In genomic region chr3:196976891-196977420, GRCh38 we compare ENCODE assay signal across 22 cellular contexts. TPM values are rescaled to one million over a fixed set of nuclear protein-coding genes. Genes with fewer than 3 reads are reported as not detected.
DNase-seq lines count a peak whose midpoint lies in the region; TF ChIP-seq lines count a peak whose summit lies in the region.
"Had no signal": no experiment of that assay in that cellular context is flagged by ENCODE, and none has a peak within 500 bp of the region (broad histone marks: within the 10 kb centered on the region; RNA-seq: fewer than 3 reads in every experiment).

No MANE protein-coding gene starts in this region.

- peaks cover 9% of the 10 kb centered on the region for H3K4me1 Mint-ChIP-seq in activated naive CD4-positive, alpha-beta T cell treated with anti-CD3 and anti-CD28 coated beads, Interleukin-2, amount 10 ng/mL, durations not matched to agents 7 days and 5 days

- H3K27ac ChIP-seq in osteoblast (ENCODE audit: low read depth, low read length), result no peak overlapping the region
- H3K27ac ChIP-seq in coronary artery, result no peak overlapping the region
- H3K27ac ChIP-seq in brain microvascular endothelial cell, result no peak overlapping the region

- H4K20me1 ChIP-seq in osteoblast (ENCODE audit: insufficient read depth, low read length), result no peaks in the 10 kb centered on the region

- no peaks in the 10 kb centered on the region for H3K79me2 ChIP-seq in osteoblast (ENCODE audit: insufficient read depth, low read length)

- H3K4me2 ChIP-seq in osteoblast (ENCODE audit: insufficient read depth, low read length), result no peak overlapping the region
- H3K4me2 ChIP-seq: SK-N-SH had no signal

- no peaks in the 10 kb centered on the region for H3K36me3 Mint-ChIP-seq in activated naive CD4-positive, alpha-beta T cell treated with anti-CD3 and anti-CD28 coated beads, Interleukin-2, amount 10 ng/mL, durations not matched to agents 7 days and 5 days
- H3K36me3 Mint-ChIP-seq: CD14-positive monocyte had no signal

- H3K27ac Mint-ChIP-seq in activated naive CD4-positive, alpha-beta T cell treated with anti-CD3 and anti-CD28 coated beads, Interleukin-2, amount 10 ng/mL, durations not matched to agents 7 days and 5 days, result peak overlapping the region; percentile 33
- H3K27ac Mint-ChIP-seq: CD14-positive monocyte, H9, HFFc6 had no signal

- peaks cover 44% of the 10 kb centered on the region for H3K27me3 Mint-ChIP-seq in activated naive CD4-positive, alpha-beta T cell treated with anti-CD3 and anti-CD28 coated beads, Interleukin-2, amount 10 ng/mL, durations not matched to agents 7 days and 5 days

- H3K4me3 ChIP-seq in osteoblast (ENCODE audit: insufficient read depth, low read length) (no peak overlapping the region), coronary artery (no peak overlapping the region), brain microvascular endothelial cell (ENCODE audit: low read depth, low read length) (no peak overlapping the region)
- H3K4me3 ChIP-seq: K562 had no signal

- H3K36me3 ChIP-seq in osteoblast (ENCODE audit: insufficient read depth, low read length) (no peaks in the 10 kb centered on the region), brain microvascular endothelial cell (replicated peaks) (no peaks in the 10 kb centered on the region)

- H3K9me3 Mint-ChIP-seq in activated naive CD4-positive, alpha-beta T cell treated with anti-CD3 and anti-CD28 coated beads, Interleukin-2, amount 10 ng/mL, durations not matched to agents 7 days and 5 days, result no peaks in the 10 kb centered on the region
- H3K9me3 Mint-ChIP-seq: HFFc6 had no signal

- TF ChIP-seq CTCF in osteoblast (IDR thresholded peaks at IDR 0.05; ENCODE audit: extremely low read depth, low read depth, low read length) (no peak), coronary artery (IDR thresholded peaks at IDR 0.05) (no peak), brain microvascular endothelial cell (IDR thresholded peaks at IDR 0.05; ENCODE audit: low read depth, low read length, missing control alignments) (no peak)

- no peak overlapping the region for H2AFZ ChIP-seq in osteoblast (ENCODE audit: low read length)

- H3K27me3 ChIP-seq in osteoblast (ENCODE audit: insufficient read depth, low read length) (no peaks in the 10 kb centered on the region), brain microvascular endothelial cell (replicated peaks) (no peaks in the 10 kb centered on the region)

- H3K4me1 ChIP-seq in osteoblast (ENCODE audit: insufficient read depth, low read length), result peaks cover 10% of the 10 kb centered on the region

- no peaks in the 10 kb centered on the region for H3K9me3 ChIP-seq in osteoblast (ENCODE audit: low read depth, low read length)
- H3K9me3 ChIP-seq: SK-N-SH had no signal

- H3K4me3 Mint-ChIP-seq in activated naive CD4-positive, alpha-beta T cell treated with anti-CD3 and anti-CD28 coated beads, Interleukin-2, amount 10 ng/mL, durations not matched to agents 7 days and 5 days, result no peak overlapping the region
- H3K4me3 Mint-ChIP-seq: CD14-positive monocyte, H9, HFFc6 had no signal

- in situ Hi-C loops in brain microvascular endothelial cell (cut with HindIII; ENCODE audit: low pct_ligation_motif_present, low sequenced_read_pairs), result no loop called here

- DNase-seq in activated naive CD4-positive, alpha-beta T cell treated with anti-CD3 and anti-CD28 coated beads, Interleukin-2, amount 10 ng/mL, durations not matched to agents 7 days and 5 days, result no peak
- DNase-seq in activated naive CD4-positive, alpha-beta T cell treated with anti-CD3 and anti-CD28 coated beads, Interleukin-2, amount 50 U/mL, for 16 hours, result no peak
- DNase-seq in UCSD-AML1 (lab: John Stamatoyannopoulos, UW; ENCODE audit: unreplicated experiment) (peak; percentile 25), osteoblast (ENCODE audit: insufficient read length, low spot score, missing footprints) (peak; percentile 71), coronary artery (ENCODE audit: low spot score) (no peak), brain microvascular endothelial cell (no peak), pons (ENCODE audit: low spot score) (no peak)
- DNase-seq: EL, GF-D8, H9, HFFc6, MM.1S, NCI-H1048, NCI-H1417 treated with DMSO at 0.1 percent for 48 hours, NCI-H187, NCI-H446, NCI-H526, RPMI8226, SHP77 treated with DMSO at 0.1 percent for 48 hours, SK-N-SH had no signal

- CTCF ChIA-PET in activated naive CD4-positive, alpha-beta T cell treated with anti-CD3 and anti-CD28 coated beads, Interleukin-2, amount 10 ng/mL, durations not matched to agents 7 days and 5 days (lab: Charles Lee), result interaction anchor here (0.9 to 1.3 kb wide), 2 partner anchors 53 to 210 kb away, joined by 3 to 4 read pairs; no protein-coding TSS in a partner anchor

RNA-seq across cellular contexts. Expression of gene PIGZ, which starts 8.3 kb away (rescaled TPM):
- 2.9 and 4.0 TPM in 2 replicates for total RNA-seq in osteoblast

RNA-seq across cellular contexts. Expression of gene NCBP2, which starts 34.6 kb away (rescaled TPM):
- total RNA-seq in osteoblast, result 43.1 and 43.9 TPM in 2 replicates

RNA-seq across cellular contexts. Expression of gene MELTF, which starts 52.7 kb away (rescaled TPM):
- total RNA-seq in osteoblast, result 2.4 and 5.1 TPM in 2 replicates

Comparison
In these comparisons a context has a peak if more than half of its experiments do, and no peak if none do; other contexts are left out.
1. DNase-seq: peak in UCSD-AML1 (single experiment) and osteoblast (single experiment); none in activated naive CD4-positive, alpha-beta T cell treated with anti-CD3 and anti-CD28 coated beads, Interleukin-2, amount 10 ng/mL, durations not matched to agents 7 days and 5 days (single experiment), activated naive CD4-positive, alpha-beta T cell treated with anti-CD3 and anti-CD28 coated beads, Interleukin-2, amount 50 U/mL, for 16 hours (single experiment), coronary artery (single experiment), brain microvascular endothelial cell (single experiment) and pons (single experiment).